In genomic region chr4:134952305-134952704, GRCh38 we compare ENCODE assay signal across 4 cellular contexts.
"Had no signal": no experiment of that assay in that cellular context is flagged by ENCODE, and none has a peak within 500 bp of the region (broad histone marks: within the 10 kb centered on the region; RNA-seq: fewer than 3 reads in every experiment).

No MANE protein-coding gene starts in this region.

- ATAC-seq: GM23338, HepG2 had no signal

- DNase-seq: H9, HCEC 1CT had no signal

- H3K4me3 ChIP-seq: GM23338 had no signal
